Comparison of ENCODE assay signal across 29 cellular contexts in the genomic region with DNA sequence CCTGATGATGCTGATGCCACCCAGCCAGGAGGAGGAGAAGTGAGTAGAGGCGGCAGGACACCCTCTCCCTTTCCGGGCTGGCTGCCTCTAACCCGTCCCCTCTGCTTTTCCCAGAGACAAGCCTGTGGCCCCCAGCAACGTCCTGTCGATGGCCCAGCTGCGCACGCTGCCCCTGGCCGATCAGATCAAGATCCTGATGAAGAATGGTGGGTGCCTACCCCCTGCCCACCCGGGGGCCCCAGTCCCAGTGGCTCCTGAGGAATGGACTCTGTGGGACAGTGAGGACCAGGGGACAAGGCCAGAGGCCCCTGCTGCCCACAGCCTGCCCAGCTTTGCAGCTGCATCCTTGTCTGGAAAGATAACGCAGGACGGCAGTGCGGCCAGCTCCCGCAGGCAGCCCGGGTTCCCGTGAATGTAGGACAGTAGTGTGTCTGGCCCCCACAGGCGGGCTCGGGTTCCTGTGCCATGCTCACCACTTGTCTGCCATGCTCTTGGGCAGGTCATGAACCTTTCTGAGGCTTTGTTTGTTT. TPM values are rescaled to one million over a fixed set of nuclear protein-coding genes. Genes with fewer than 3 reads are reported as not detected.
DNase-seq lines count a peak whose midpoint lies in the region; ATAC-seq, FAIRE-seq and TF ChIP-seq lines count a peak whose summit lies in the region.
"Had no signal": no experiment of that assay in that cellular context is flagged by ENCODE, and none has a peak within 500 bp of the region (broad histone marks: within the 10 kb centered on the region; RNA-seq: fewer than 3 reads in every experiment).

No MANE protein-coding gene starts in this region.

- POLR2A ChIA-PET in HepG2 (lab: Yijun Ruan, JAX) = no interaction called here

- no peaks in the 10 kb centered on the region for H3K27me3 Mint-ChIP-seq in activated naive CD8-positive, alpha-beta T cell treated with anti-CD3 and anti-CD28 coated beads, Interleukin-2, amount 50 U/mL, for 24 hours
- no peaks in the 10 kb centered on the region for H3K27me3 Mint-ChIP-seq in activated naive CD8-positive, alpha-beta T cell treated with anti-CD3 and anti-CD28 coated beads for 36 hours
- H3K27me3 Mint-ChIP-seq: brain; natural killer cell treated with Interleukin-12 subunit alpha and Interleukin-12 subunit beta and Interleukin-15 and Interleukin-18, amount 100 ng/mL, for 72 hours had no signal

- in situ Hi-C loops in HepG2 (cut with HindIII; ENCODE audit: extremely low pct_ligation_motif_present, low pct_unique_long_range_greater_than_20kb) = no loop called here

- peak overlapping the region; percentile 4 for H3K27ac Mint-ChIP-seq in activated naive CD8-positive, alpha-beta T cell treated with anti-CD3 and anti-CD28 coated beads, Interleukin-2, amount 50 U/mL, for 24 hours
- no peak overlapping the region for H3K27ac Mint-ChIP-seq in activated naive CD8-positive, alpha-beta T cell treated with anti-CD3 and anti-CD28 coated beads for 36 hours
- H3K27ac Mint-ChIP-seq: natural killer cell treated with Interleukin-12 subunit alpha and Interleukin-12 subunit beta and Interleukin-15 and Interleukin-18, amount 100 ng/mL, for 72 hours; T-helper 2 cell treated with Interferon-gamma antibody and Interleukin-4, amounts not matched to agents 5 μg/mL and 100 μg/mL, for 36 hours had no signal

- peaks cover 10% of the 10 kb centered on the region for H3K79me2 ChIP-seq in HepG2 (ENCODE audit: insufficient read depth, low read length)

- TF ChIP-seq CTCF in HepG2 (CRISPR knock-in tag; IDR thresholded peaks at IDR 0.05) = no peak
- TF ChIP-seq CTCF in upper lobe of right lung (IDR thresholded peaks at IDR 0.05) = no peak
- no peak for TF ChIP-seq CTCF in thyroid gland (IDR thresholded peaks at IDR 0.05)

- H2AFZ ChIP-seq in HepG2 (ENCODE audit: low read length) = no peak overlapping the region

- H3K27me3 ChIP-seq in HepG2 (ENCODE audit: control insufficient read depth in 1 of 2, insufficient read depth in 2 of 2, low read length in 2 of 2) (no peaks in the 10 kb centered on the region), upper lobe of right lung (no peaks in the 10 kb centered on the region), thyroid gland (no peaks in the 10 kb centered on the region)
- H3K27me3 ChIP-seq: ovary, right atrium auricular region had no signal

- H3K4me1 ChIP-seq in HepG2 (ENCODE audit: insufficient read depth, low read length) (0 out of 2 replicates have a peak, but pooled peaks cover 7% of the 10 kb centered on the region), upper lobe of right lung (no peaks in the 10 kb centered on the region), thyroid gland (no peaks in the 10 kb centered on the region)
- H3K4me1 ChIP-seq: lower lobe of right lung had no signal

- DNase-seq in DMS53 (lab: John Stamatoyannopoulos, UW) = peak; percentile 9
- DNase-seq in DMS53 treated with DMSO at 0.1 percent for 48 hours (lab: John Stamatoyannopoulos, UW; ENCODE audit: unreplicated experiment) = no peak
- no peak for DNase-seq in activated naive CD8-positive, alpha-beta T cell treated with anti-CD3 and anti-CD28 coated beads, Interleukin-2, amount 50 U/mL, for 24 hours
- DNase-seq in activated naive CD8-positive, alpha-beta T cell treated with anti-CD3 and anti-CD28 coated beads for 36 hours = no peak
- no peak for DNase-seq in HepG2 (ENCODE audit: low spot score)
- peak; percentile 57 for DNase-seq in upper lobe of right lung
- no peak for DNase-seq in thyroid gland
- DNase-seq in NCI-H510A treated with DMSO at 0.1 percent for 48 hours (lab: John Stamatoyannopoulos, UW) = no peak
- DNase-seq: activated gamma-delta T cell; effector CD4-positive, alpha-beta T cell; erythroblast; KBM-7; lower lobe of right lung; NCI-H1105; NCI-H2029; NCI-H345; NCI-H82; stimulated activated CD4-positive, alpha-beta T cell treated with anti-CD3 and anti-CD28 coated beads, Interleukin-4, amount 100 ng/mL, for 1 hour had no signal

- H3K9me3 ChIP-seq in HepG2 (ENCODE audit: low read length) (no peaks in the 10 kb centered on the region), upper lobe of right lung (no peaks in the 10 kb centered on the region), thyroid gland (no peaks in the 10 kb centered on the region)
- H3K9me3 ChIP-seq: lower lobe of right lung, ovary, right atrium auricular region had no signal

- no TSS peak for BruUV-seq in HepG2 (replicated peaks; lab: Mats Ljungman, UMichigan)

- TF ChIP-seq RAD21 in HepG2 (CRISPR knock-in tag; IDR thresholded peaks at IDR 0.05) = no peak

- no peak overlapping the region for H3K9ac ChIP-seq in HepG2 (ENCODE audit: insufficient read depth, low read depth, low read length)

- H3K4me2 ChIP-seq in HepG2 (ENCODE audit: low read depth, low read length) = no peak overlapping the region

- no peak for ATAC-seq in activated naive CD8-positive, alpha-beta T cell treated with anti-CD3 and anti-CD28 coated beads, Interleukin-2, amount 50 U/mL, for 24 hours
- ATAC-seq in HepG2 (peak; percentile 13), upper lobe of right lung (no peak)
- ATAC-seq: lower lobe of right lung, SK-N-SH treated with all-trans-retinoic acid at 6 μM for 48 hours had no signal

- FAIRE-seq in HepG2 (lab: Jason Lieb, UNC) = no peak
- FAIRE-seq: GM12892, keratinocyte, urothelium cell line had no signal

- TF ChIP-seq EP300 in HepG2 (IDR thresholded peaks at IDR 0.05; ENCODE audit: low read depth in 2 of 2, low read length in 2 of 2) (no peak), HepG2 (CRISPR knock-in tag; IDR thresholded peaks at IDR 0.05; ENCODE audit: borderline replicate concordance) (no peak)

- H3K4me1 Mint-ChIP-seq in activated naive CD8-positive, alpha-beta T cell treated with anti-CD3 and anti-CD28 coated beads, Interleukin-2, amount 50 U/mL, for 24 hours = peaks cover 9% of the 10 kb centered on the region
- H3K4me1 Mint-ChIP-seq in activated naive CD8-positive, alpha-beta T cell treated with anti-CD3 and anti-CD28 coated beads for 36 hours = peaks cover 7% of the 10 kb centered on the region
- H3K4me1 Mint-ChIP-seq: brain, CD14-positive monocyte had no signal

- 94% methylated on average over 17 of the region's 17 CpGs for WGBS in HepG2 (ENCODE audit: low lambda C conversion rate)
- WGBS in thyroid gland, 2 donors = 91 to 95% methylated on average over 17 of the region's 17 CpGs

- H3K36me3 Mint-ChIP-seq in activated naive CD8-positive, alpha-beta T cell treated with anti-CD3 and anti-CD28 coated beads, Interleukin-2, amount 50 U/mL, for 24 hours (ENCODE audit: low read depth) = peaks cover 43% of the 10 kb centered on the region
- H3K36me3 Mint-ChIP-seq in activated naive CD8-positive, alpha-beta T cell treated with anti-CD3 and anti-CD28 coated beads for 36 hours = peaks cover 19% of the 10 kb centered on the region

- no peak overlapping the region for H3K4me3 ChIP-seq in HepG2 (replicated peaks in 1 of 3; ENCODE audit: insufficient read depth in 1 of 3, low read depth in 2 of 3, low read length in 3 of 3)
- no peak overlapping the region for H3K4me3 ChIP-seq in upper lobe of right lung
- H3K4me3 ChIP-seq in thyroid gland (replicated peaks in 1 of 3) = no peak overlapping the region
- H3K4me3 ChIP-seq: lower lobe of right lung, ovary, right atrium auricular region had no signal

- intact Hi-C loops in HepG2 (cut with micrococcal nuclease; ENCODE audit: unreplicated experiment) (no loop called here), upper lobe of right lung (cut with DNase I) (no loop called here), thyroid gland (cut with DNase I) (no loop called here)

- CTCF ChIA-PET in HepG2 (lab: Yijun Ruan, JAX; ENCODE audit: low intra/inter-chr PET ratio, low total read pairs) = no interaction called here

- peaks cover 20% of the 10 kb centered on the region; the same call in 1 of the 2 replicates for H4K20me1 ChIP-seq in HepG2 (ENCODE audit: insufficient read depth, low read length)

- peaks cover 63 to 96% of the 10 kb centered on the region in 2 experiments for H3K36me3 ChIP-seq in HepG2 (replicated peaks in 1 of 2; ENCODE audit: control insufficient read depth in 1 of 2, insufficient read depth in 2 of 2, low read length in 2 of 2)
- H3K36me3 ChIP-seq in upper lobe of right lung = peaks cover 97% of the 10 kb centered on the region
- peaks cover 62 to 65% of the 10 kb centered on the region in 2 donors for H3K36me3 ChIP-seq in thyroid gland
- H3K36me3 ChIP-seq: ovary had no signal

- TF ChIP-seq POLR2A in HepG2 (IDR thresholded peaks at IDR 0.05; ENCODE audit: insufficient read depth in 1 of 2, low read depth in 2 of 2, low read length in 2 of 2) (no peak), thyroid gland (IDR thresholded peaks at IDR 0.05) (no peak)

- H3K9me3 Mint-ChIP-seq in activated naive CD8-positive, alpha-beta T cell treated with anti-CD3 and anti-CD28 coated beads, Interleukin-2, amount 50 U/mL, for 24 hours = no peaks in the 10 kb centered on the region
- no peaks in the 10 kb centered on the region for H3K9me3 Mint-ChIP-seq in activated naive CD8-positive, alpha-beta T cell treated with anti-CD3 and anti-CD28 coated beads for 36 hours
- H3K9me3 Mint-ChIP-seq: CD14-positive monocyte; natural killer cell treated with Interleukin-12 subunit alpha and Interleukin-12 subunit beta and Interleukin-15 and Interleukin-18, amount 100 ng/mL, for 72 hours; T-helper 2 cell treated with Interferon-gamma antibody and Interleukin-4, amounts not matched to agents 5 μg/mL and 100 μg/mL, for 36 hours had no signal

- H3K27ac ChIP-seq in HepG2 (ENCODE audit: extremely low read length, insufficient read depth, low read length) = no peak overlapping the region
- H3K27ac ChIP-seq in upper lobe of right lung = no peak overlapping the region
- no peak overlapping the region for H3K27ac ChIP-seq in thyroid gland
- H3K27ac ChIP-seq: 22Rv1, lower lobe of right lung, ovary, right atrium auricular region had no signal

- H3K4me3 Mint-ChIP-seq in activated naive CD8-positive, alpha-beta T cell treated with anti-CD3 and anti-CD28 coated beads, Interleukin-2, amount 50 U/mL, for 24 hours = no peak overlapping the region
- no peak overlapping the region for H3K4me3 Mint-ChIP-seq in activated naive CD8-positive, alpha-beta T cell treated with anti-CD3 and anti-CD28 coated beads for 36 hours
- H3K4me3 Mint-ChIP-seq: brain; CD14-positive monocyte; natural killer cell treated with Interleukin-12 subunit alpha and Interleukin-12 subunit beta and Interleukin-15 and Interleukin-18, amount 100 ng/mL, for 72 hours; T-helper 2 cell treated with Interferon-gamma antibody and Interleukin-4, amounts not matched to agents 5 μg/mL and 100 μg/mL, for 36 hours had no signal

RNA-seq across cellular contexts. Expression of a gene that starts 19.9 kb away (rescaled TPM):
- total RNA-seq in activated naive CD8-positive, alpha-beta T cell treated with anti-CD3 and anti-CD28 coated beads for 36 hours = 10 to 100 TPM; 94.3 to 95.8 TPM
- total RNA-seq in HepG2 (2016; rRNA removed; fragmentation: Illumina TruSeq; extraction: Trizol) (94.8 and 135 TPM in 2 replicates), upper lobe of right lung (43.3 TPM), thyroid gland (100 to 1,000 TPM in 1 of 4 donors, 10 to 100 TPM in 3; 66.7 to 115 (median 82.8) TPM)
- total RNA-seq in HepG2 (2016; cell fraction: cytosol; rRNA removed; fragmentation: Illumina TruSeq; extraction: Trizol; ENCODE audit: low read depth) = 40.5 and 40.7 TPM in 2 replicates
- 93.2 and 125 TPM in 2 replicates for total RNA-seq in HepG2 (2016; cell fraction: insoluble cytoplasmic fraction; rRNA removed; fragmentation: Illumina TruSeq; extraction: Trizol)
- 103 and 106 TPM in 2 replicates for total RNA-seq in HepG2 (2016; cell fraction: membrane; rRNA removed; fragmentation: Illumina TruSeq; extraction: Trizol)
- total RNA-seq in HepG2 (2016; cell fraction: nucleus; rRNA removed; fragmentation: Illumina TruSeq; extraction: Trizol) = 115 and 134 TPM in 2 replicates
- polyA plus RNA-seq in HepG2 (2011; rRNA removed) = 262 and 280 TPM in 2 replicates
- 132 and 169 TPM in 2 replicates for polyA plus RNA-seq in HepG2 (2011; cell fraction: cytosol; rRNA removed)
- polyA plus RNA-seq in HepG2 (2011; cell fraction: nucleus; rRNA removed) = 753 and 830 TPM in 2 replicates
- polyA plus RNA-seq in HepG2 (2012) = 105 and 114 TPM in 2 replicates
- 31.3 and 37.9 TPM in 2 replicates for polyA plus RNA-seq in HepG2 (2016; cell fraction: cytosol; fragmentation: Illumina TruSeq; extraction: Trizol; ENCODE audit: low read depth)
- 94.5 and 105 TPM in 2 replicates for polyA plus RNA-seq in HepG2 (2016; cell fraction: insoluble cytoplasmic fraction; fragmentation: Illumina TruSeq; extraction: Trizol; ENCODE audit: low read depth)
- 62.4 and 65.8 TPM in 2 replicates for polyA plus RNA-seq in HepG2 (2016; cell fraction: membrane; fragmentation: Illumina TruSeq; extraction: Trizol; ENCODE audit: low read depth)
- polyA plus RNA-seq in HepG2 (2016; cell fraction: nucleus; fragmentation: Illumina TruSeq; extraction: Trizol; ENCODE audit: insufficient read depth, low read depth) = 279 and 292 TPM in 2 replicates
- polyA minus RNA-seq in HepG2 (2011; rRNA and poly(A)+ RNA removed; ENCODE audit: low replicate concordance) = 472 and 743 TPM in 2 replicates
- 96.6 and 110 TPM in 2 replicates for polyA minus RNA-seq in HepG2 (2011; cell fraction: cytosol; rRNA and poly(A)+ RNA removed)
- polyA minus RNA-seq in HepG2 (2011; cell fraction: nucleus; rRNA and poly(A)+ RNA removed) = 279 and 332 TPM in 2 replicates

RNA-seq across cellular contexts. Expression of a gene that starts 57.4 kb away (rescaled TPM):
- 10 to 100 TPM; 31.6 to 34.7 TPM for total RNA-seq in activated naive CD8-positive, alpha-beta T cell treated with anti-CD3 and anti-CD28 coated beads for 36 hours
- total RNA-seq in HepG2 (2016; rRNA removed; fragmentation: Illumina TruSeq; extraction: Trizol) (59.0 and 76.7 TPM in 2 replicates), upper lobe of right lung (25.2 TPM), thyroid gland (10 to 100 TPM; 55.5 to 92.8 (median 79.2) TPM)
- 20.7 and 23.8 TPM in 2 replicates for total RNA-seq in HepG2 (2016; cell fraction: cytosol; rRNA removed; fragmentation: Illumina TruSeq; extraction: Trizol; ENCODE audit: low read depth)
- 60.0 and 73.9 TPM in 2 replicates for total RNA-seq in HepG2 (2016; cell fraction: insoluble cytoplasmic fraction; rRNA removed; fragmentation: Illumina TruSeq; extraction: Trizol)
- 44.0 and 46.8 TPM in 2 replicates for total RNA-seq in HepG2 (2016; cell fraction: membrane; rRNA removed; fragmentation: Illumina TruSeq; extraction: Trizol)
- total RNA-seq in HepG2 (2016; cell fraction: nucleus; rRNA removed; fragmentation: Illumina TruSeq; extraction: Trizol) = 34.8 and 41.9 TPM in 2 replicates
- polyA plus RNA-seq in HepG2 (2011; rRNA removed) = 67.5 and 78.9 TPM in 2 replicates
- polyA plus RNA-seq in HepG2 (2011; cell fraction: cytosol; rRNA removed) = 60.0 and 71.4 TPM in 2 replicates
- polyA plus RNA-seq in HepG2 (2011; cell fraction: nucleus; rRNA removed) = 32.2 and 35.4 TPM in 2 replicates
- 42.9 and 53.6 TPM in 2 replicates for polyA plus RNA-seq in HepG2 (2012)
- 9.2 and 11.4 TPM in 2 replicates for polyA plus RNA-seq in HepG2 (2016; cell fraction: cytosol; fragmentation: Illumina TruSeq; extraction: Trizol; ENCODE audit: low read depth)
- polyA plus RNA-seq in HepG2 (2016; cell fraction: insoluble cytoplasmic fraction; fragmentation: Illumina TruSeq; extraction: Trizol; ENCODE audit: low read depth) = 89.8 and 91.4 TPM in 2 replicates
- 27.9 and 34.0 TPM in 2 replicates for polyA plus RNA-seq in HepG2 (2016; cell fraction: membrane; fragmentation: Illumina TruSeq; extraction: Trizol; ENCODE audit: low read depth)
- polyA plus RNA-seq in HepG2 (2016; cell fraction: nucleus; fragmentation: Illumina TruSeq; extraction: Trizol; ENCODE audit: insufficient read depth, low read depth) = 73.8 and 74.1 TPM in 2 replicates
- polyA minus RNA-seq in HepG2 (2011; rRNA and poly(A)+ RNA removed; ENCODE audit: low replicate concordance) = 12.4 and 45.2 TPM in 2 replicates
- polyA minus RNA-seq in HepG2 (2011; cell fraction: cytosol; rRNA and poly(A)+ RNA removed) = 55.0 and 56.7 TPM in 2 replicates
- 52.0 and 54.7 TPM in 2 replicates for polyA minus RNA-seq in HepG2 (2011; cell fraction: nucleus; rRNA and poly(A)+ RNA removed)

Comparison
In these comparisons a context has a peak if more than half of its experiments do, and no peak if none do; other contexts are left out.
1. DNase-seq: peak in DMS53 (single experiment) and upper lobe of right lung (single experiment); none in DMS53 treated with DMSO at 0.1 percent for 48 hours (single experiment), activated naive CD8-positive, alpha-beta T cell treated with anti-CD3 and anti-CD28 coated beads, Interleukin-2, amount 50 U/mL, for 24 hours (single experiment), activated naive CD8-positive, alpha-beta T cell treated with anti-CD3 and anti-CD28 coated beads for 36 hours (single experiment), HepG2 (single experiment), thyroid gland (0 of 2) and NCI-H510A treated with DMSO at 0.1 percent for 48 hours (single experiment).